Comparison of ENCODE assay signal across 1 cellular context in genomic region chr6:32969685-32970412, GRCh38.
TF ChIP-seq lines count a peak whose summit lies in the region.

No MANE protein-coding gene starts in this region.

TF ChIP-seq in K562, 482 proteins besides CTCF, POLR2A, EP300 and RAD21 (continued from another document and continues in another):
- TF ChIP-seq ZFP91 (CRISPR knock-in tag; IDR thresholded peaks at IDR 0.05) (no peak), GABPB1 (CRISPR knock-in tag; IDR thresholded peaks at IDR 0.05) (no peak; the same call in none of the 2 replicates), ZNF764 (CRISPR knock-in tag; IDR thresholded peaks at IDR 0.05; ENCODE audit: low read depth) (no peak), AFF4 (CRISPR knock-in tag; IDR thresholded peaks at IDR 0.05) (no peak), FOXP4 (CRISPR knock-in tag; IDR thresholded peaks at IDR 0.05; ENCODE audit: borderline replicate concordance) (no peak; the same call in 1 of the 2 replicates), SMARCE1 (IDR thresholded peaks at IDR 0.05) (peak; percentile 90), ZNF696 (CRISPR knock-in tag; conservative IDR thresholded peaks at IDR 0.05) (no peak), REST (CRISPR knock-in tag; IDR thresholded peaks at IDR 0.05; ENCODE audit: low read depth) (no peak), MYBL2 (IDR thresholded peaks at IDR 0.05; ENCODE audit: low read depth) (no peak; the same call in 1 of the 2 replicates), MYBL2 (CRISPR knock-in tag; IDR thresholded peaks at IDR 0.05; ENCODE audit: borderline replicate concordance) (no peak), SLC30A9 (CRISPR knock-in tag; IDR thresholded peaks at IDR 0.05) (no peak), NONO (IDR thresholded peaks at IDR 0.05; ENCODE audit: low read depth in 2 of 2, low read length in 1 of 2) (no peak), MYNN (IDR thresholded peaks at IDR 0.05) (no peak; the same call in 1 of the 2 replicates), MYNN (CRISPR knock-in tag; IDR thresholded peaks at IDR 0.05) (no peak), PBX2 (CRISPR knock-in tag; IDR thresholded peaks at IDR 0.05; ENCODE audit: low read depth) (no peak), PBX2 (tag; conservative IDR thresholded peaks at IDR 0.05; ENCODE audit: low read depth) (no peak), SP1 (CRISPR knock-in tag; IDR thresholded peaks at IDR 0.05) (peak; percentile 19), GATAD2A (IDR thresholded peaks at IDR 0.05) (no peak), ZFP36 (IDR thresholded peaks at IDR 0.05; ENCODE audit: low read depth, low read length, partially characterized antibody) (no peak), XRCC3 (IDR thresholded peaks at IDR 0.05) (no peak), ZNF592 (IDR thresholded peaks at IDR 0.05) (no peak), ZZZ3 (IDR thresholded peaks at IDR 0.05) (no peak), RBM39 (optimal IDR thresholded peaks at IDR 0.05; ENCODE audit: low read depth, low read length) (peak; percentile 64), POLR2B (IDR thresholded peaks at IDR 0.05; ENCODE audit: low read depth, partially characterized antibody) (peak; percentile 55), MYC (IDR thresholded peaks at IDR 0.05; ENCODE audit: low read depth, low read length) (peak; percentile 85), MYC (CRISPR knock-in tag; IDR thresholded peaks at IDR 0.05; ENCODE audit: borderline replicate concordance, low read depth) (no peak; the same call in 1 of the 2 replicates), NFXL1 (CRISPR knock-in tag; IDR thresholded peaks at IDR 0.05) (peak; percentile 2; the same call in 1 of the 2 replicates), ZBTB2 (IDR thresholded peaks at IDR 0.05) (no peak; the same call in 1 of the 2 replicates), ZNF124 (CRISPR knock-in tag; IDR thresholded peaks at IDR 0.05) (no peak), POLR2AphosphoS5 (IDR thresholded peaks at IDR 0.05; ENCODE audit: control insufficient read depth, insufficient read depth, low read depth, low read length) (peak; percentile 79), RCOR1 (IDR thresholded peaks at IDR 0.05; ENCODE audit: borderline replicate concordance in 1 of 2, low read depth in 2 of 2, low read length in 2 of 2) (peak; percentile 52 to 96; a peak in 3 of 4 replicates), KLF10 (CRISPR knock-in tag; IDR thresholded peaks at IDR 0.05) (no peak), MBD2 (IDR thresholded peaks at IDR 0.05; ENCODE audit: borderline replicate concordance, low read depth) (no peak; the same call in 1 of the 2 replicates), TAF7 (tag; IDR thresholded peaks at IDR 0.05) (peak; percentile 77), MEF2A (IDR thresholded peaks at IDR 0.05; ENCODE audit: control insufficient read depth, low read depth, low read length) (no peak), NR3C1 (CRISPR knock-in tag; IDR thresholded peaks at IDR 0.05) (peak; percentile 84), ARID1B (IDR thresholded peaks at IDR 0.05) (peak; percentile 85), DEAF1 (CRISPR knock-in tag; IDR thresholded peaks at IDR 0.05) (peak; percentile 32; the same call in 1 of the 2 replicates)
